ENCODE assay signal across 1 cellular context in genomic region chr9:77453857-77454647, GRCh38.
TF ChIP-seq lines count a peak whose summit lies in the region.

No MANE protein-coding gene starts in this region.

TF ChIP-seq in HepG2, 621 proteins besides CTCF, POLR2A, EP300 and RAD21 (continued from another document):
- TF ChIP-seq ZUFSP (CRISPR knock-in tag; IDR thresholded peaks at IDR 0.05; ENCODE audit: borderline replicate concordance) (no peak), ZNF280B (CRISPR knock-in tag; IDR thresholded peaks at IDR 0.05; ENCODE audit: borderline replicate concordance) (no peak), ZNF513 (CRISPR knock-in tag; conservative IDR thresholded peaks at IDR 0.05) (no peak), SNRNP70 (IDR thresholded peaks at IDR 0.05; ENCODE audit: low read depth, low read length) (no peak), ZNF713 (CRISPR knock-in tag; IDR thresholded peaks at IDR 0.05) (no peak), KAT7 (CRISPR knock-in tag; IDR thresholded peaks at IDR 0.05; ENCODE audit: borderline replicate concordance) (no peak)
